Comparison of ENCODE assay signal across 9 cellular contexts in genomic region chr13:60448907-60449510, GRCh38. TPM values are rescaled to one million over a fixed set of nuclear protein-coding genes. Genes with fewer than 3 reads are reported as not detected.
DNase-seq lines count a peak whose midpoint lies in the region; ATAC-seq and TF ChIP-seq lines count a peak whose summit lies in the region.
"Had no signal": no experiment of that assay in that cellular context is flagged by ENCODE, and none has a peak within 500 bp of the region (broad histone marks: within the 10 kb centered on the region; RNA-seq: fewer than 3 reads in every experiment).

No MANE protein-coding gene starts in this region.

- no peaks in the 10 kb centered on the region for H3K27me3 Mint-ChIP-seq in mesothelial cell of epicardium (ENCODE audit: low read depth)

- no peak overlapping the region for H3K4me2 ChIP-seq in OCI-LY1 (ENCODE audit: low read length)

- DNase-seq in COLO829 (ENCODE audit: low spot score) (peak; percentile 62), dermis blood vessel endothelial cell (peak; percentile 78), mesothelial cell of epicardium (ENCODE audit: low spot score in 2 of 2, unreplicated experiment in 2 of 2) (no peak), NCI-H187 (lab: John Stamatoyannopoulos, UW) (no peak)
- no peak for DNase-seq in activated CD4-positive, CD25-positive, alpha-beta regulatory T cell (lab: John Stamatoyannopoulos, UW)

- no peak overlapping the region for H3K9ac ChIP-seq in OCI-LY1 (ENCODE audit: low read length)

- no peaks in the 10 kb centered on the region for H3K9me3 ChIP-seq in OCI-LY1 (ENCODE audit: low read length)
- H3K9me3 ChIP-seq: neutrophil had no signal

- H3K9me2 ChIP-seq in OCI-LY1 (ENCODE audit: low read depth, low read length): no peaks in the 10 kb centered on the region

- H3K4me3 ChIP-seq in OCI-LY1 (ENCODE audit: low read depth, low read length, poor library complexity, severe bottlenecking): no peak overlapping the region

- no peak overlapping the region for H3K27ac ChIP-seq in OCI-LY1 (ENCODE audit: low read depth, low read length, poor library complexity, severe bottlenecking)
- H3K27ac ChIP-seq: neutrophil had no signal

- peaks cover 7% of the 10 kb centered on the region for H3K4me1 Mint-ChIP-seq in mesothelial cell of epicardium

- H3F3A ChIP-seq in OCI-LY1 (ENCODE audit: insufficient read depth, low read length): no peaks in the 10 kb centered on the region

- no peaks in the 10 kb centered on the region for H3K4me1 ChIP-seq in OCI-LY1 (ENCODE audit: insufficient read depth, low read length, severe bottlenecking)

- H3K4me3 Mint-ChIP-seq in mesothelial cell of epicardium: no peak overlapping the region

- no peaks in the 10 kb centered on the region for H3K27me3 ChIP-seq in OCI-LY1 (ENCODE audit: insufficient read depth, low read length)
- H3K27me3 ChIP-seq: neutrophil had no signal

- no peaks in the 10 kb centered on the region for H4K20me1 ChIP-seq in OCI-LY1 (ENCODE audit: insufficient read depth, low read length)

- ATAC-seq in GM18907 (IDR thresholded peaks at IDR 0.05; ENCODE audit: unreplicated experiment) (peak; percentile 83), HG03280 (IDR thresholded peaks at IDR 0.05; ENCODE audit: unreplicated experiment) (peak; percentile 89)

- H3K9me3 Mint-ChIP-seq in mesothelial cell of epicardium: no peaks in the 10 kb centered on the region

- H3K36me3 Mint-ChIP-seq in mesothelial cell of epicardium: peaks cover 7% of the 10 kb centered on the region

- TF ChIP-seq CTCF in OCI-LY1 (IDR thresholded peaks at IDR 0.05; ENCODE audit: low read length): peak; percentile 65
- peak; percentile 89 for TF ChIP-seq CTCF in mesothelial cell of epicardium (IDR thresholded peaks at IDR 0.05; ENCODE audit: unreplicated experiment)

- no peaks in the 10 kb centered on the region for H3K79me2 ChIP-seq in OCI-LY1 (ENCODE audit: insufficient read depth, low read length)

- no peaks in the 10 kb centered on the region for H3K36me3 ChIP-seq in OCI-LY1 (ENCODE audit: insufficient read depth, low read length)
- H3K36me3 ChIP-seq: neutrophil had no signal

- no peak overlapping the region for H2AFZ ChIP-seq in OCI-LY1 (ENCODE audit: low read length)

- H3K27ac Mint-ChIP-seq in mesothelial cell of epicardium: no peak overlapping the region

RNA-seq across cellular contexts. Expression of gene TDRD3, which starts 52.0 kb away (rescaled TPM):
- total RNA-seq in dermis blood vessel endothelial cell (12.5 and 17.4 TPM in 2 replicates), mesothelial cell of epicardium (47.6 to 50.8 TPM (median 50.6 TPM) in 3 replicates)

Comparison
In these comparisons a context has a peak if more than half of its experiments do, and no peak if none do; other contexts are left out.
1. DNase-seq: peak in COLO829 (single experiment) and dermis blood vessel endothelial cell (single experiment); none in mesothelial cell of epicardium (0 of 2), activated CD4-positive, CD25-positive, alpha-beta regulatory T cell (0 of 4) and NCI-H187 (0 of 2).